14 cellular contexts compared by ENCODE assay signal in the genomic region with DNA sequence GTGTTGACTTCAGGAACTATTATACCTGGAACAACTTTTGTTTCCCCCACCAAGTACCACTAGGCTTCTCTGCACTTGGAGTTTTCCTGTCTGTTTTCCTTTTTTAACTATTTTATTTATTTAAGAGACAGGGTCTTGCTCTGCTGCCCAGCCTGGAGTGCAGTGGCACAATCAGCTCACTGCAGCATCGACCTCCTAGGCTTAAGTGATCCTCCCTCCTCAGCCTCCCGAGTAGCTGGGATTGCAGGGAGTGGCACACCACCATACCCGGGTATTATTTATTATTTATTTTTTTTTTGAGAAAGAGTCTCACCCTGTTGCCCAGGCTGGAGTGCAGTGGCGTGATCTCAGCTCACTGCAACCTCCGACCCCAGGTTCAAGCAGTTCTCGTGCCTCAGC. TPM values are rescaled to one million over a fixed set of nuclear protein-coding genes. Genes with fewer than 3 reads are reported as not detected.
DNase-seq lines count a peak whose midpoint lies in the region; ATAC-seq and TF ChIP-seq lines count a peak whose summit lies in the region.
"Had no signal": no experiment of that assay in that cellular context is flagged by ENCODE, and none has a peak within 500 bp of the region (broad histone marks: within the 10 kb centered on the region; RNA-seq: fewer than 3 reads in every experiment).

No MANE protein-coding gene starts in this region.

- H3K36me3 ChIP-seq in CD4-positive, CD25-positive, alpha-beta regulatory T cell (ENCODE audit: control insufficient read depth, insufficient read depth, low read length): no peaks in the 10 kb centered on the region
- H3K36me3 ChIP-seq in HUES64 (ENCODE audit: insufficient read depth, low read length): 0 out of 2 replicates have a peak, but pooled peaks cover under 1% of the 10 kb centered on the region
- no peaks in the 10 kb centered on the region for H3K36me3 ChIP-seq in iPS-15b (ENCODE audit: control insufficient read depth, insufficient read depth, low read length)
- H3K36me3 ChIP-seq in gastroesophageal sphincter: no peaks in the 10 kb centered on the region
- H3K36me3 ChIP-seq: stomach had no signal

- H3K4me3 Mint-ChIP-seq in CD4-positive, CD25-positive, alpha-beta regulatory T cell: peak overlapping the region; percentile 69 to 90 (median 86)

- ATAC-seq in CD4-positive, CD25-positive, alpha-beta regulatory T cell (ENCODE audit: low read depth in 2 of 2): no peak
- no peak for ATAC-seq in gastroesophageal sphincter
- ATAC-seq: body of pancreas had no signal

- H3K9me3 ChIP-seq in CD4-positive, CD25-positive, alpha-beta regulatory T cell (ENCODE audit: control insufficient read depth in 2 of 2, low read length in 2 of 2): no peaks in the 10 kb centered on the region
- no peaks in the 10 kb centered on the region for H3K9me3 ChIP-seq in HUES64 (ENCODE audit: insufficient read depth, low read depth, low read length)
- H3K9me3 ChIP-seq in iPS-15b (ENCODE audit: control insufficient read depth, insufficient read depth, low read length): no peaks in the 10 kb centered on the region
- H3K9me3 ChIP-seq in gastroesophageal sphincter: no peaks in the 10 kb centered on the region
- H3K9me3 ChIP-seq: body of pancreas, SK-N-SH, stomach had no signal

- H3K4me1 Mint-ChIP-seq in CD4-positive, CD25-positive, alpha-beta regulatory T cell: peaks cover 11 to 34% (median 21%) of the 10 kb centered on the region in 4 donors

- DNase-seq in CD4-positive, CD25-positive, alpha-beta regulatory T cell: no peak
- no peak for DNase-seq in NCI-H2081 treated with DMSO at 0.1 percent for 48 hours (lab: John Stamatoyannopoulos, UW)
- no peak for DNase-seq in SHP77 (lab: John Stamatoyannopoulos, UW)
- DNase-seq: activated CD4-positive, CD25-positive, alpha-beta regulatory T cell; body of pancreas; SK-N-SH; stimulated activated CD4-positive, alpha-beta T cell treated with anti-CD3 and anti-CD28 coated beads, Interleukin-4, amount 100 ng/mL, for 24 hours; stomach had no signal

- peaks cover 31% of the 10 kb centered on the region for H3K4me1 ChIP-seq in CD4-positive, CD25-positive, alpha-beta regulatory T cell (ENCODE audit: control insufficient read depth, insufficient read depth, low read length, poor library complexity, severe bottlenecking)
- H3K4me1 ChIP-seq in HUES64 (ENCODE audit: insufficient read depth, low read length) (peaks cover 17% of the 10 kb centered on the region), iPS-15b (ENCODE audit: control insufficient read depth, insufficient read depth, low read length) (peaks cover 7% of the 10 kb centered on the region), gastroesophageal sphincter (peaks cover 0 to 30% (median 25%) of the 10 kb centered on the region in 3 donors)

- H3K36me3 Mint-ChIP-seq in CD4-positive, CD25-positive, alpha-beta regulatory T cell: no peaks in the 10 kb centered on the region

- H3K27me3 ChIP-seq in CD4-positive, CD25-positive, alpha-beta regulatory T cell (ENCODE audit: control insufficient read depth, insufficient read depth, low read length): peaks cover 5% of the 10 kb centered on the region
- H3K27me3 ChIP-seq in HUES64 (ENCODE audit: insufficient read depth, low read length): no peaks in the 10 kb centered on the region
- H3K27me3 ChIP-seq in iPS-15b (ENCODE audit: control insufficient read depth, insufficient read depth, low read length): no peaks in the 10 kb centered on the region
- no peaks in the 10 kb centered on the region for H3K27me3 ChIP-seq in gastroesophageal sphincter
- H3K27me3 ChIP-seq: body of pancreas, stomach had no signal

- H3K27ac ChIP-seq in CD4-positive, CD25-positive, alpha-beta regulatory T cell (ENCODE audit: insufficient read depth, low read length, poor library complexity, severe bottlenecking): no peak overlapping the region
- H3K27ac ChIP-seq in HUES64 (ENCODE audit: low read depth, low read length) (peak overlapping the region; percentile 96), gastroesophageal sphincter (no peak overlapping the region)
- H3K27ac ChIP-seq: stomach had no signal

- H3K9me3 Mint-ChIP-seq in CD4-positive, CD25-positive, alpha-beta regulatory T cell: peaks cover 0 to 2% (median 0%) of the 10 kb centered on the region in 7 donors

- peaks cover 19% of the 10 kb centered on the region for H3K27me3 Mint-ChIP-seq in CD4-positive, CD25-positive, alpha-beta regulatory T cell

- TF ChIP-seq EP300 in gastroesophageal sphincter (IDR thresholded peaks at IDR 0.05): no peak

- 88% methylated on average over 5 of the region's 6 CpGs for WGBS in HUES64
- WGBS in gastroesophageal sphincter (ENCODE audit: low coverage in 1 of 2), 2 donors: 71 to 81% methylated on average over 4 to 6 of the region's 6 CpGs

- peak overlapping the region; percentile 62 for H3K9ac ChIP-seq in HUES64 (ENCODE audit: low read depth, low read length)
- peak overlapping the region; percentile 1 for H3K9ac ChIP-seq in iPS-15b (ENCODE audit: low read depth, low read length)
- H3K9ac ChIP-seq: SK-N-SH had no signal

- no peak overlapping the region for H3K4me3 ChIP-seq in CD4-positive, CD25-positive, alpha-beta regulatory T cell (ENCODE audit: low read depth, low read length)
- H3K4me3 ChIP-seq in HUES64 (ENCODE audit: low read length) (peak overlapping the region; percentile 34; the same call in 1 of the 2 replicates), iPS-15b (ENCODE audit: low read depth, low read length) (peak overlapping the region; percentile 18), gastroesophageal sphincter (no peak overlapping the region)
- H3K4me3 ChIP-seq: body of pancreas, stomach had no signal

- H3K27ac Mint-ChIP-seq in CD4-positive, CD25-positive, alpha-beta regulatory T cell: peak overlapping the region in 2 of 3 donors; percentile 73 to 77

- no peak for TF ChIP-seq CTCF in gastroesophageal sphincter (IDR thresholded peaks at IDR 0.05)

- TF ChIP-seq POLR2A in gastroesophageal sphincter (IDR thresholded peaks at IDR 0.05): no peak

RNA-seq across cellular contexts. Expression of a gene that starts 2.1 kb away (rescaled TPM):
- 82.4 TPM for total RNA-seq in CD4-positive, CD25-positive, alpha-beta regulatory T cell
- polyA plus RNA-seq in CD4-positive, CD25-positive, alpha-beta regulatory T cell: under 1 TPM; 0.71 to 0.89 (median 0.73) TPM
- 48.3 TPM for polyA plus RNA-seq in HUES64 (2013, experiment 1 of 2)
- 40.5 TPM for polyA plus RNA-seq in HUES64 (2013, experiment 2 of 2)
- 10 to 100 TPM; 20.4 to 43.3 (median 31.0) TPM for total RNA-seq in gastroesophageal sphincter

RNA-seq across cellular contexts. Expression of a gene that starts 9.8 kb away (rescaled TPM):
- total RNA-seq in CD4-positive, CD25-positive, alpha-beta regulatory T cell: 11.3 TPM
- polyA plus RNA-seq in CD4-positive, CD25-positive, alpha-beta regulatory T cell: 10 to 100 TPM; 57.2 to 63.0 (median 61.5) TPM
- 74.5 TPM for polyA plus RNA-seq in HUES64 (2013, experiment 1 of 2)
- 66.5 TPM for polyA plus RNA-seq in HUES64 (2013, experiment 2 of 2)
- total RNA-seq in gastroesophageal sphincter: 10 to 100 TPM; 31.4 to 40.6 (median 33.2) TPM

RNA-seq across cellular contexts. Expression of a gene that starts 22.6 kb away (rescaled TPM):
- 160 TPM for total RNA-seq in CD4-positive, CD25-positive, alpha-beta regulatory T cell
- 10 to 100 TPM; 47.2 to 70.0 (median 66.8) TPM for polyA plus RNA-seq in CD4-positive, CD25-positive, alpha-beta regulatory T cell
- 101 TPM for polyA plus RNA-seq in HUES64 (2013, experiment 1 of 2)
- polyA plus RNA-seq in HUES64 (2013, experiment 2 of 2): 107 TPM
- total RNA-seq in gastroesophageal sphincter: 100 to 1,000 TPM; 124 to 217 (median 162) TPM

RNA-seq across cellular contexts. Expression of a gene that starts 24.1 kb away (rescaled TPM):
- not detected for total RNA-seq in CD4-positive, CD25-positive, alpha-beta regulatory T cell
- under 1 TPM in 1 of 4 donors, not detected in 3; 0.23 TPM for polyA plus RNA-seq in CD4-positive, CD25-positive, alpha-beta regulatory T cell
- polyA plus RNA-seq in HUES64 (2013, experiment 1 of 2): not detected
- polyA plus RNA-seq in HUES64 (2013, experiment 2 of 2): not detected
- not detected for total RNA-seq in gastroesophageal sphincter
- total RNA-seq: fibroblast of villous mesenchyme, kidney epithelial cell, mucosa of gallbladder, stomach had no signal
- polyA plus RNA-seq: SK-N-SH, stomach had no signal

RNA-seq across cellular contexts. Expression of a gene that starts 37.3 kb away (rescaled TPM):
- not detected for total RNA-seq in CD4-positive, CD25-positive, alpha-beta regulatory T cell
- not detected for polyA plus RNA-seq in CD4-positive, CD25-positive, alpha-beta regulatory T cell
- polyA plus RNA-seq in HUES64 (2013, experiment 1 of 2): not detected
- polyA plus RNA-seq in HUES64 (2013, experiment 2 of 2): not detected
- total RNA-seq in gastroesophageal sphincter: not detected
- total RNA-seq: body of pancreas, fibroblast of villous mesenchyme, kidney epithelial cell, mucosa of gallbladder, stomach had no signal
- polyA plus RNA-seq: SK-N-SH, stomach had no signal

Comparison
In these comparisons a context has a peak if more than half of its experiments do, and no peak if none do; other contexts are left out.
1. H3K4me3 ChIP-seq: peak in HUES64 (single experiment) and iPS-15b (single experiment); none in CD4-positive, CD25-positive, alpha-beta regulatory T cell (single experiment) and gastroesophageal sphincter (0 of 2).